15 cellular contexts compared by ENCODE assay signal in genomic region chr17:33012522-33013033, GRCh38. TPM values are rescaled to one million over a fixed set of nuclear protein-coding genes. Genes with fewer than 3 reads are reported as not detected.
DNase-seq lines count a peak whose midpoint lies in the region; ATAC-seq, FAIRE-seq and TF ChIP-seq lines count a peak whose summit lies in the region.
"Had no signal": no experiment of that assay in that cellular context is flagged by ENCODE, and none has a peak within 500 bp of the region (broad histone marks: within the 10 kb centered on the region; RNA-seq: fewer than 3 reads in every experiment).

No MANE protein-coding gene starts in this region.

- DNase-seq in AG08395 (ENCODE audit: low spot score), result peak; percentile 92
- DNase-seq in HT1080 (ENCODE audit: low read depth), result peak; percentile 84
- DNase-seq in bronchial epithelial cell (ENCODE audit: low read depth), result peak; percentile 91
- peak; percentile 95 for DNase-seq in mesenchymal stem cell
- DNase-seq in LoVo (ENCODE audit: low spot score), result no peak
- DNase-seq in stomach, result no peak
- no peak for DNase-seq in NCI-H1436 (lab: John Stamatoyannopoulos, UW)
- DNase-seq: activated CD4-positive, CD25-positive, alpha-beta regulatory T cell treated with anti-CD3 and anti-CD28 coated beads, Interleukin-2, amount 50 U/mL, for 72 hours; activated naive CD8-positive, alpha-beta T cell treated with anti-CD3 and anti-CD28 coated beads for 36 hours; esophagus squamous epithelium; NCI-H2107 had no signal

- H3K4me1 ChIP-seq in mesenchymal stem cell (ENCODE audit: control insufficient read depth, insufficient read depth, low read depth, low read length), result peaks cover 43% of the 10 kb centered on the region
- peaks cover 0 to 8% (median 0%) of the 10 kb centered on the region in 4 donors for H3K4me1 ChIP-seq in stomach
- H3K4me1 ChIP-seq: esophagus squamous epithelium had no signal

- peak overlapping the region in 1 of 2 experiments; percentile 55 for H3K4ac ChIP-seq in mesenchymal stem cell (ENCODE audit: low read depth in 1 of 2, low read length in 2 of 2)

- ATAC-seq in HG03520 (IDR thresholded peaks at IDR 0.05; ENCODE audit: unreplicated experiment), result no peak

- H3K9ac ChIP-seq in mesenchymal stem cell (ENCODE audit: low read length), result no peak overlapping the region

- no peak overlapping the region for H3K4me2 ChIP-seq in mesenchymal stem cell (ENCODE audit: low read length, poor library complexity, severe bottlenecking)

- H2BK12ac ChIP-seq in mesenchymal stem cell (ENCODE audit: low read length in 2 of 2), result peak overlapping the region in 1 of 2 experiments; percentile 46

- no peak overlapping the region for H3K4me3 ChIP-seq in bronchial epithelial cell (ENCODE audit: low read depth, low read length)
- H3K4me3 ChIP-seq in mesenchymal stem cell (ENCODE audit: insufficient read depth in 1 of 2, low read depth in 1 of 2, low read length in 2 of 2), result no peak overlapping the region
- H3K4me3 ChIP-seq in stomach, result no peak overlapping the region
- H3K4me3 ChIP-seq: esophagus squamous epithelium had no signal

- H3K14ac ChIP-seq in mesenchymal stem cell (ENCODE audit: low read length in 2 of 2), result peak overlapping the region in 1 of 2 experiments; percentile 37

- no peak overlapping the region for H2BK15ac ChIP-seq in mesenchymal stem cell (ENCODE audit: low read depth, poor library complexity, severe bottlenecking)

- H3K9me3 ChIP-seq in mesenchymal stem cell (ENCODE audit: control insufficient read depth, low read length) (no peaks in the 10 kb centered on the region), stomach (no peaks in the 10 kb centered on the region)
- H3K9me3 ChIP-seq: esophagus squamous epithelium had no signal

- H4K8ac ChIP-seq in mesenchymal stem cell (ENCODE audit: low read length), result peak overlapping the region; percentile 0

- no peak for TF ChIP-seq EP300 in stomach (IDR thresholded peaks at IDR 0.05)

- intact Hi-C loops in stomach (cut with DNase I; ENCODE audit: low total_unique reads), result no loop called here

- H3K27ac ChIP-seq in mesenchymal stem cell (ENCODE audit: low read length, poor library complexity, severe bottlenecking) (peak overlapping the region; percentile 19), stomach (no peak overlapping the region)
- H3K27ac ChIP-seq: C4-2B, esophagus squamous epithelium had no signal

- peak overlapping the region; percentile 3 for H4K91ac ChIP-seq in mesenchymal stem cell (ENCODE audit: low read length)

- TF ChIP-seq POLR2A in stomach (IDR thresholded peaks at IDR 0.05), result no peak

- H2AK5ac ChIP-seq in mesenchymal stem cell (ENCODE audit: low read length, severe bottlenecking), result peak overlapping the region; percentile 16

- H2BK120ac ChIP-seq in mesenchymal stem cell (ENCODE audit: low read depth, low read length), result no peak overlapping the region

- H3K23ac ChIP-seq in mesenchymal stem cell (ENCODE audit: low read length in 2 of 2), result no peak overlapping the region

- WGBS in mesenchymal stem cell, result 0% methylated on average over 6 of the region's 8 CpGs
- WGBS in stomach, 5 donors, result 61 to 76% (median 72%) methylated on average over 8 of the region's 8 CpGs

- H3K18ac ChIP-seq in mesenchymal stem cell (ENCODE audit: low read depth in 1 of 2, low read length in 2 of 2), result peak overlapping the region; percentile 79 to 86

- H3K36me3 ChIP-seq in bronchial epithelial cell (ENCODE audit: control insufficient read depth, insufficient read depth, low read length) (no peaks in the 10 kb centered on the region), mesenchymal stem cell (ENCODE audit: control insufficient read depth in 1 of 2, insufficient read depth in 2 of 2, low read depth in 1 of 2, low read length in 2 of 2) (no peaks in the 10 kb centered on the region), stomach (no peaks in the 10 kb centered on the region)
- H3K36me3 ChIP-seq: esophagus squamous epithelium had no signal

- no peaks in the 10 kb centered on the region for H3K27me3 ChIP-seq in bronchial epithelial cell (ENCODE audit: control insufficient read depth, insufficient read depth, low read length)
- peaks cover 0 to 46% of the 10 kb centered on the region in 2 experiments for H3K27me3 ChIP-seq in mesenchymal stem cell (ENCODE audit: control insufficient read depth in 1 of 2, insufficient read depth in 1 of 2, low read length in 2 of 2)
- H3K27me3 ChIP-seq in stomach, result peaks cover 0 to 12% (median 0%) of the 10 kb centered on the region in 3 donors

- no peaks in the 10 kb centered on the region for H3K79me1 ChIP-seq in mesenchymal stem cell (replicated peaks; ENCODE audit: low read length, poor library complexity, severe bottlenecking)

- TF ChIP-seq CTCF in bronchial epithelial cell (IDR thresholded peaks at IDR 0.05; ENCODE audit: insufficient read depth, low read length, severe bottlenecking) (no peak), stomach (IDR thresholded peaks at IDR 0.05) (no peak)

- H2BK5ac ChIP-seq in mesenchymal stem cell (ENCODE audit: low read depth, low read length, poor library complexity, severe bottlenecking), result peak overlapping the region; percentile 11

- no peak overlapping the region for H2AFZ ChIP-seq in mesenchymal stem cell (ENCODE audit: low read depth, low read length)

- FAIRE-seq in bronchial epithelial cell (lab: Jason Lieb, UNC), result no peak

RNA-seq across cellular contexts. Expression of gene SPACA3, which starts 20.9 kb away (rescaled TPM):
- total RNA-seq in HT1080 (2014; rRNA removed; shearing (Covaris generic)), result 0.53 TPM in 1 of 2 replicates, not detected in the other
- polyA plus RNA-seq in HT1080 (2015; cell fraction: cytosol; rRNA removed), result 0.10 TPM in 1 of 2 replicates, not detected in the other
- not detected in 2 replicates for polyA plus RNA-seq in HT1080 (2015; cell fraction: nucleus; rRNA removed)
- total RNA-seq in bronchial epithelial cell, result not detected in 2 replicates
- polyA plus RNA-seq in mesenchymal stem cell (2013, experiment 1 of 2), result not detected
- polyA plus RNA-seq in mesenchymal stem cell (2013, experiment 2 of 2), result not detected
- total RNA-seq in stomach, result not detected
- polyA plus RNA-seq in stomach, result under 1 TPM in 1 of 3 donors, not detected in 2; 0.15 TPM
- total RNA-seq: activated naive CD8-positive, alpha-beta T cell treated with anti-CD3 and anti-CD28 coated beads for 36 hours; esophagus squamous epithelium; lower leg skin; skeletal muscle tissue had no signal

Comparison
In these comparisons a context has a peak if more than half of its experiments do, and no peak if none do; other contexts are left out.
1. DNase-seq: peak in AG08395 (single experiment), HT1080 (single experiment), bronchial epithelial cell (single experiment) and mesenchymal stem cell (single experiment); none in LoVo (single experiment), stomach (single experiment) and NCI-H1436 (single experiment).